Comparison of ENCODE assay signal across 1 cellular context in genomic region chr17:59892849-59893616, GRCh38.
TF ChIP-seq lines count a peak whose summit lies in the region.

RPS6KB1 (plus strand) TSS chr17:59893121; CDS start chr17:59893185, 64 bp downstream.
TUBD1 (minus strand) TSS chr17:59892943; CDS start chr17:59891002, 1,941 bp downstream.

TF ChIP-seq in HepG2, 621 proteins besides CTCF, POLR2A, EP300 and RAD21 (continued from another document and continues in another):
- TF ChIP-seq MLX (CRISPR knock-in tag; IDR thresholded peaks at IDR 0.05) (peak; percentile 31; the same call in 1 of the 2 replicates), NFKB2 (CRISPR knock-in tag; IDR thresholded peaks at IDR 0.05; ENCODE audit: borderline replicate concordance) (peak; percentile 96; the same call in 1 of the 2 replicates), HES4 (CRISPR knock-in tag; IDR thresholded peaks at IDR 0.05; ENCODE audit: borderline replicate concordance) (peak; percentile 39; the same call in 1 of the 2 replicates), ZNF350 (CRISPR knock-in tag; IDR thresholded peaks at IDR 0.05; ENCODE audit: borderline replicate concordance, low read depth) (peak; percentile 93), RERE (CRISPR knock-in tag; IDR thresholded peaks at IDR 0.05; ENCODE audit: low read depth) (no peak), NFE2 (CRISPR knock-in tag; IDR thresholded peaks at IDR 0.05) (no peak), EZH2 (conservative IDR thresholded peaks at IDR 0.05; ENCODE audit: low read depth, low read length) (no peak), CENPBD1 (CRISPR knock-in tag; IDR thresholded peaks at IDR 0.05; ENCODE audit: borderline replicate concordance, low read depth) (no peak; the same call in 1 of the 2 replicates), ZNF550 (CRISPR knock-in tag; IDR thresholded peaks at IDR 0.05; ENCODE audit: borderline replicate concordance) (no peak), PRMT3 (CRISPR knock-in tag; IDR thresholded peaks at IDR 0.05; ENCODE audit: borderline replicate concordance, low read depth) (no peak), ARNTL (CRISPR knock-in tag; IDR thresholded peaks at IDR 0.05) (peak; percentile 77), ZNF747 (CRISPR knock-in tag; IDR thresholded peaks at IDR 0.05; ENCODE audit: borderline replicate concordance) (peak; percentile 49; the same call in 1 of the 2 replicates), JUN (CRISPR knock-in tag; IDR thresholded peaks at IDR 0.05) (no peak), FOXK2 (IDR thresholded peaks at IDR 0.05) (peak; percentile 96), ZNF552 (CRISPR knock-in tag; IDR thresholded peaks at IDR 0.05; ENCODE audit: borderline replicate concordance) (no peak), CREB3 (CRISPR knock-in tag; IDR thresholded peaks at IDR 0.05) (peak; percentile 97), SYNCRIP (IDR thresholded peaks at IDR 0.05; ENCODE audit: insufficient read depth, low read depth, low read length) (no peak), ZNF781 (CRISPR knock-in tag; IDR thresholded peaks at IDR 0.05; ENCODE audit: borderline replicate concordance, not compliant biosample characterization) (peak; percentile 93), UBTF (CRISPR knock-in tag; IDR thresholded peaks at IDR 0.05) (peak; percentile 89), ZNF850 (CRISPR knock-in tag; conservative IDR thresholded peaks at IDR 0.05) (0 out of 2 replicates have a peak, but pooled peaks have one; percentile 76), ZNF878 (CRISPR knock-in tag; IDR thresholded peaks at IDR 0.05) (peak; percentile 53; the same call in 1 of the 2 replicates), POLR2AphosphoS5 (IDR thresholded peaks at IDR 0.05; ENCODE audit: low read depth, low read length) (peak; percentile 94), EED (CRISPR knock-in tag; IDR thresholded peaks at IDR 0.05) (no peak; the same call in 1 of the 2 replicates), ADNP (CRISPR knock-in tag; IDR thresholded peaks at IDR 0.05) (no peak), ZSCAN29 (CRISPR knock-in tag; conservative IDR thresholded peaks at IDR 0.05) (peak; percentile 57; the same call in 1 of the 2 replicates), ZNF687 (CRISPR knock-in tag; IDR thresholded peaks at IDR 0.05) (peak; percentile 99), ZKSCAN1 (IDR thresholded peaks at IDR 0.05; ENCODE audit: low read length) (0 out of 2 replicates have a peak, but pooled peaks have one; percentile 12), GTF2F1 (IDR thresholded peaks at IDR 0.05; ENCODE audit: low read length) (no peak), FLYWCH1 (CRISPR knock-in tag; IDR thresholded peaks at IDR 0.05) (no peak), HDAC1 (CRISPR knock-in tag; IDR thresholded peaks at IDR 0.05) (peak; percentile 98), ZIK1 (CRISPR knock-in tag; IDR thresholded peaks at IDR 0.05; ENCODE audit: borderline replicate concordance, low read depth) (peak; percentile 93), AGO1 (IDR thresholded peaks at IDR 0.05; ENCODE audit: low read depth, low read length, poor library complexity, severe bottlenecking) (no peak), ATF2 (CRISPR knock-in tag; IDR thresholded peaks at IDR 0.05) (peak; percentile 42), ZNF253 (CRISPR knock-in tag; IDR thresholded peaks at IDR 0.05; ENCODE audit: borderline replicate concordance) (no peak; the same call in 1 of the 2 replicates), IRX3 (CRISPR knock-in tag; IDR thresholded peaks at IDR 0.05; ENCODE audit: borderline replicate concordance, low read depth) (no peak; the same call in 1 of the 2 replicates), ZNF276 (CRISPR knock-in tag; IDR thresholded peaks at IDR 0.05; ENCODE audit: low read depth) (peak; percentile 84; the same call in 1 of the 2 replicates), ZNF34 (CRISPR knock-in tag; IDR thresholded peaks at IDR 0.05; ENCODE audit: borderline replicate concordance) (no peak)
